In the genomic region with DNA sequence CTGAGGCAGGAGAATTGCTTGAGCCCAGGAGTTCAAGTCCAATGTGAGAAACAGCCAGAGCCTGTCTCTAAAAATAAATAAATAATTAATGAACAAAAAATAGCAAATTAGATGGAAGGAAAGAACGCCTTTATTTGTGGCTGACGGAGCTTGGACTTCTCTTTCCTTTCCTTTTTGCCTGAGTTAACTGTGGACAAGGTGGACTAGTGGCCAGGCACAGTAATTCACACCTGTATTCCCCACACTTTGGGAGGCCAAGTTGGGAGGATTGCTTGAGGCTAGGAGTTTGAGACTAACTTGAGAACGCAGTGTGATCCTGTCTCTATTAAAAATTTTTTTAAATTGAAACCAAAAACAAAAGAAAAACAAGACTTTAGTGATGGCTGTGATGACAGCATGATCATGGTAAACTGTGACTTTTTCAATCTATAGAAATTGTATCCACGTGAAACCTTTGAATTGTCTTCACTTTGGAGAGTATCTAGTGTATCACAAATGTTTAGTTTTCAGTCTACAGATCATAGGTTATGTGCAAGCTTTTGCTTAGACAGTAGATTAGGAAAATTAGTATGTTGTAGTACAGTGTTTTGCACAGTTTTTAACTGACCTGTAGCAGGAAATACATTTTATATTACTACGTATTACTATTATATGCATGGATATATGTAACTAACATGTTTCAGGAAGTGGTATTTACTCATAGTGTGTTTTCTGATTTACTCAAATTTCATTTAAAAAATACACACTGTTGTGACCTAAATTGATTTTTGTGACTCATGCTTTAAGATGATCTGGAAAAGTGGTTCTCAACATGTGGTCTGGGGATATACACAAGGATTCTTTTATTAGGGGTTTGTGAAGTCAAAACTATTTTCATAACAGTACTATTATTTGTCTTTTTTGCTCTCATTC, we compare ENCODE assay signal across 14 cellular contexts. TPM values are rescaled to one million over a fixed set of nuclear protein-coding genes. Genes with fewer than 3 reads are reported as not detected.
DNase-seq lines count a peak whose midpoint lies in the region; ATAC-seq, FAIRE-seq and TF ChIP-seq lines count a peak whose summit lies in the region.
"Had no signal": no experiment of that assay in that cellular context is flagged by ENCODE, and none has a peak within 500 bp of the region (broad histone marks: within the 10 kb centered on the region; RNA-seq: fewer than 3 reads in every experiment).

No MANE protein-coding gene starts in this region.

- no TSS peak for BruUV-seq in K562 (replicated peaks; lab: Mats Ljungman, UMichigan)

- H2AFZ ChIP-seq in K562 (ENCODE audit: low read depth, low read length) = no peak overlapping the region

- DNase-seq in DMS53 (lab: John Stamatoyannopoulos, UW) (peak; percentile 22), DMS53 treated with DMSO at 0.1 percent for 48 hours (lab: John Stamatoyannopoulos, UW; ENCODE audit: unreplicated experiment) (no peak), HS-5 (ENCODE audit: low read depth) (peak; percentile 31), K562 (ENCODE audit: extremely low read depth in 1 of 4, low spot score in 3 of 4) (peak in 1 of 4 experiments; percentile 6), neural crest cell (ENCODE audit: low read depth, low spot score) (no peak), RWPE1 (ENCODE audit: low spot score) (no peak), mucosa of gallbladder (ENCODE audit: low spot score) (no peak), prostate gland (ENCODE audit: low spot score) (no peak)
- DNase-seq: activated CD4-positive, alpha-beta T cell treated with anti-CD3 and anti-CD28 coated beads, Interleukin-2, amount 50 U/mL, for 48 hours; esophagus squamous epithelium; islet precursor cell; NCI-H1694 treated with DMSO at 0.1 percent for 48 hours; stimulated activated naive CD4-positive, alpha-beta T cell treated with Interleukin-2 at 50 U/mL for 16 hours had no signal

- H3K27ac ChIP-seq in K562 (ENCODE audit: extremely low read depth, low read depth, low read length) = no peak overlapping the region
- no peak overlapping the region for H3K27ac ChIP-seq in RWPE1
- H3K27ac ChIP-seq in prostate gland = no peak overlapping the region
- H3K27ac ChIP-seq: 22Rv1, esophagus squamous epithelium had no signal

- no peak overlapping the region for H3K4me2 ChIP-seq in K562 (ENCODE audit: insufficient read depth, low read length)

- 77% methylated on average over 5 of the region's 5 CpGs for whole genome bisulfite sequencing in K562 (ENCODE audit: insufficient coverage, low coverage, missing lambda C conversion rate)
- 89% methylated on average over 5 of the region's 5 CpGs for WGBS in prostate gland

- peaks cover 3% of the 10 kb centered on the region; the same call in 2 of the 3 replicates for H3K36me3 ChIP-seq in K562 (ENCODE audit: control insufficient read depth, insufficient read depth, low read length)
- H3K36me3 ChIP-seq in prostate gland = no peaks in the 10 kb centered on the region

- no peak for TF ChIP-seq EP300 in K562 (IDR thresholded peaks at IDR 0.05; ENCODE audit: low read length)

- H3K4me1 ChIP-seq in K562 (replicated peaks in 1 of 2; ENCODE audit: control insufficient read depth in 2 of 2, insufficient read depth in 2 of 2, low read length in 2 of 2) (peaks cover 0 to 3% of the 10 kb centered on the region in 2 experiments; a peak in 2 of 5 replicates), prostate gland (replicated peaks) (no peaks in the 10 kb centered on the region)

- H4K20me1 ChIP-seq in K562 (replicated peaks; ENCODE audit: control insufficient read depth, insufficient read depth, low read length) = peaks cover 6% of the 10 kb centered on the region; the same call in 1 of the 2 replicates

- POLR2A ChIA-PET in K562 (lab: Yijun Ruan, JAX) = interaction anchor here (1.3 kb wide), 1 partner anchor 17 kb away, joined by 9 read pairs; no protein-coding TSS in a partner anchor
- POLR2A ChIA-PET in RWPE1 (lab: Yijun Ruan, JAX; ENCODE audit: low non-redundant PET) = no interaction called here

- in situ Hi-C loops in K562 (cut with MboI) = no loop called here

- TF ChIP-seq POLR2A in K562 (conservative IDR thresholded peaks at IDR 0.05) (no peak), prostate gland (IDR thresholded peaks at IDR 0.05) (no peak)

- CTCF ChIA-PET in K562 (lab: Yijun Ruan, JAX; ENCODE audit: low intra/inter-chr PET ratio) = interaction anchor here (0.6 kb wide), 1 partner anchor 22 kb away, joined by 8 read pairs; no protein-coding TSS in a partner anchor
- CTCF ChIA-PET in RWPE1 (lab: Yijun Ruan, JAX) = interaction anchor here (0.6 to 1.0 kb wide), 2 partner anchors 80 to 142 kb away, joined by 3 read pairs; no protein-coding TSS in a partner anchor

- H3K27me3 ChIP-seq in K562 (ENCODE audit: control insufficient read depth in 2 of 2, insufficient read depth in 2 of 2, low read length in 2 of 2) (no peaks in the 10 kb centered on the region), prostate gland (replicated peaks; ENCODE audit: insufficient read depth) (no peaks in the 10 kb centered on the region)
- H3K27me3 ChIP-seq: esophagus squamous epithelium had no signal

- peaks cover 2% of the 10 kb centered on the region for H3K36me3 Mint-ChIP-seq in neural crest cell (ENCODE audit: low read depth)

- FAIRE-seq in K562 (lab: Jason Lieb, UNC) = no peak

- H3K4me3 Mint-ChIP-seq in neural crest cell = no peak overlapping the region

- no peaks in the 10 kb centered on the region for H3K9me3 ChIP-seq in K562 (replicated peaks; ENCODE audit: control insufficient read depth, insufficient read depth, low read depth, low read length)
- no peaks in the 10 kb centered on the region for H3K9me3 ChIP-seq in prostate gland
- H3K9me3 ChIP-seq: esophagus squamous epithelium had no signal

- TF ChIP-seq RAD21 in K562 (CRISPR knock-in tag; conservative IDR thresholded peaks at IDR 0.05 in 1 of 2, IDR thresholded peaks at IDR 0.05 in 1 of 2) = no peak

- peaks cover 74% of the 10 kb centered on the region for H3K79me2 ChIP-seq in K562 (ENCODE audit: control insufficient read depth, insufficient read depth, low read length)

- H3K9me3 Mint-ChIP-seq in neural crest cell = no peaks in the 10 kb centered on the region

- no peak for TF ChIP-seq CTCF in K562 (IDR thresholded peaks at IDR 0.05 in 2 of 3, conservative IDR thresholded peaks at IDR 0.05 in 1 of 3; ENCODE audit: insufficient read depth in 2 of 3, low read depth in 1 of 3, low read length in 3 of 3)
- peak; percentile 22 for TF ChIP-seq CTCF in neural crest cell (conservative IDR thresholded peaks at IDR 0.05)
- TF ChIP-seq CTCF in RWPE1 (conservative IDR thresholded peaks at IDR 0.05; ENCODE audit: low read depth) = no peak
- no peak for TF ChIP-seq CTCF in prostate gland (IDR thresholded peaks at IDR 0.05)

- H3K9me1 ChIP-seq in K562 (ENCODE audit: control insufficient read depth, insufficient read depth, low read length) = no peaks in the 10 kb centered on the region

- intact Hi-C loops in K562 (cut with micrococcal nuclease) = no loop called here
- intact Hi-C loops in prostate gland (cut with DNase I) = loop anchor here (5.0 to 10.0 kb wide), 2 partner anchors 44 to 76 kb away; a partner anchor contains a TSS

- H3K4me1 Mint-ChIP-seq in neural crest cell = peaks cover 17% of the 10 kb centered on the region

- H3K27me3 Mint-ChIP-seq in neural crest cell (ENCODE audit: low read depth) = no peaks in the 10 kb centered on the region

- H3K9ac ChIP-seq in K562 (ENCODE audit: insufficient read depth in 1 of 2, low read depth in 2 of 2, low read length in 2 of 2) = no peak overlapping the region

- peak; percentile 68; the same call in 2 of the 3 replicates for ATAC-seq in K562

- H3K4me3 ChIP-seq in K562 (no peak overlapping the region), prostate gland (no peak overlapping the region)
- H3K4me3 ChIP-seq: esophagus squamous epithelium had no signal

- no peak overlapping the region for H3K27ac Mint-ChIP-seq in neural crest cell (ENCODE audit: unreplicated experiment)

TF ChIP-seq in K562, 482 proteins besides CTCF, POLR2A, EP300 and RAD21 (continues in another document):
- TF ChIP-seq, protein P1, sequence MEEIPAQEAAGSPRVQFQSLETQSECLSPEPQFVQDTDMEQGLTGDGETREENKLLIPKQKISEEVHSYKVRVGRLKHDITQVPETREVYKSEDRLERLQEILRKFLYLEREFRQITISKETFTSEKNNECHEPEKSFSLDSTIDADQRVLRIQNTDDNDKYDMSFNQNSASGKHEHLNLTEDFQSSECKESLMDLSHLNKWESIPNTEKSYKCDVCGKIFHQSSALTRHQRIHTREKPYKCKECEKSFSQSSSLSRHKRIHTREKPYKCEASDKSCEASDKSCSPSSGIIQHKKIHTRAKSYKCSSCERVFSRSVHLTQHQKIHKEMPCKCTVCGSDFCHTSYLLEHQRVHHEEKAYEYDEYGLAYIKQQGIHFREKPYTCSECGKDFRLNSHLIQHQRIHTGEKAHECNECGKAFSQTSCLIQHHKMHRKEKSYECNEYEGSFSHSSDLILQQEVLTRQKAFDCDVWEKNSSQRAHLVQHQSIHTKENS (CRISPR knock-in tag; IDR thresholded peaks at IDR 0.05) = no peak
- TF ChIP-seq, protein P2, sequence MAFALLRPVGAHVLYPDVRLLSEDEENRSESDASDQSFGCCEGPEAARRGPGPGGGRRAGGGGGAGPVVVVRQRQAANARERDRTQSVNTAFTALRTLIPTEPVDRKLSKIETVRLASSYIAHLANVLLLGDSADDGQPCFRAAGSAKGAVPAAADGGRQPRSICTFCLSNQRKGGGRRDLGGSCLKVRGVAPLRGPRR (CRISPR knock-in tag; IDR thresholded peaks at IDR 0.05) = no peak
- TF ChIP-seq SMARCA5 (IDR thresholded peaks at IDR 0.05) = no peak
- TF ChIP-seq XRCC4 (IDR thresholded peaks at IDR 0.05; ENCODE audit: extremely low read depth, insufficient read depth, insufficient read length) = no peak
- TF ChIP-seq BHLHE40 (IDR thresholded peaks at IDR 0.05; ENCODE audit: low read length) = no peak

RNA-seq across cellular contexts. Expression of a gene that starts 42.1 kb away (rescaled TPM):
- total RNA-seq in K562 (2011; cell fraction: chromatin; rRNA removed; ENCODE audit: low replicate concordance) = 208 and 244 TPM in 2 replicates
- 95.6 and 101 TPM in 2 replicates for total RNA-seq in K562 (2011; cell fraction: nucleolus; rRNA removed)
- total RNA-seq in K562 (2011; cell fraction: nucleoplasm; rRNA removed) = 128 and 146 TPM in 2 replicates
- total RNA-seq in K562 (2014; rRNA removed) (19.0 and 21.3 TPM in 2 replicates), K562 (2014; rRNA removed; fragmentation: Illumina TruSeq; extraction: Trizol) (22.3 and 23.4 TPM in 2 replicates), K562 (2015; rRNA removed; fragmentation: Illumina TruSeq; extraction: Trizol) (26.4 and 27.1 TPM in 2 replicates), K562 (2021) (37.9 and 39.3 TPM in 2 replicates), neural crest cell (67.4 and 69.3 TPM in 2 replicates), mucosa of gallbladder (76.9 TPM), prostate gland (10 to 100 TPM; 50.3 to 97.6 TPM)
- polyA plus RNA-seq in K562 (2011; rRNA removed) (19.0 and 30.7 TPM in 2 replicates), K562 (2014; fragmentation: Illumina TruSeq; extraction: Trizol) (35.1 and 37.7 TPM in 2 replicates), K562 (2014; fragmentation: Nextera tagmentation; extraction: Ambion mirVana) (1 to 10 TPM; 5.0 to 7.2 TPM), K562 (2014; rRNA removed) (19.8 and 21.3 TPM in 2 replicates)
- 23.8 and 26.0 TPM in 2 replicates for polyA plus RNA-seq in K562 (2011; cell fraction: cytosol; rRNA removed)
- polyA plus RNA-seq in K562 (2011; cell fraction: nucleus; rRNA removed) = 71.8 and 106 TPM in 2 replicates
- polyA plus RNA-seq in K562 (2012) = 25.1 and 26.1 TPM in 2 replicates
- 65.3 and 71.5 TPM in 2 replicates for polyA minus RNA-seq in K562 (2011; rRNA and poly(A)+ RNA removed)
- polyA minus RNA-seq in K562 (2011; cell fraction: cytosol; rRNA and poly(A)+ RNA removed) = 31.0 and 35.6 TPM in 2 replicates
- polyA minus RNA-seq in K562 (2011; cell fraction: nucleus; rRNA and poly(A)+ RNA removed) = 38.8 and 59.3 TPM in 2 replicates

Comparison
In these comparisons a context has a peak if more than half of its experiments do, and no peak if none do; other contexts are left out.
1. DNase-seq: peak in DMS53 (single experiment) and HS-5 (single experiment); none in DMS53 treated with DMSO at 0.1 percent for 48 hours (single experiment), neural crest cell (single experiment), RWPE1 (single experiment), mucosa of gallbladder (single experiment) and prostate gland (single experiment).